ENCODE assay signal across 8 cellular contexts in genomic region chr12:49664591-49665146, GRCh38. TPM values are rescaled to one million over a fixed set of nuclear protein-coding genes. Genes with fewer than 3 reads are reported as not detected.
DNase-seq lines count a peak whose midpoint lies in the region; ATAC-seq, FAIRE-seq and TF ChIP-seq lines count a peak whose summit lies in the region.

No MANE protein-coding gene starts in this region.

- H3K36me3 Mint-ChIP-seq in CD4-positive, alpha-beta T cell (ENCODE audit: low read depth): peaks cover 69% of the 10 kb centered on the region

- no peak overlapping the region for H3K9ac ChIP-seq in KMS-11

- peak overlapping the region; percentile 97 for H3K27ac ChIP-seq in CD4-positive, alpha-beta T cell (ENCODE audit: low read depth, low read length)
- H3K27ac ChIP-seq in KMS-11: no peak overlapping the region
- peak overlapping the region in 3 of 4 donors; percentile 9 to 75 (median 33) for H3K27ac ChIP-seq in esophagus squamous epithelium
- peak overlapping the region in 3 of 4 donors; percentile 4 to 76 (median 64) for H3K27ac ChIP-seq in transverse colon

- H3K4me3 ChIP-seq in KMS-11 (IDR thresholded peaks at IDR 0.05; ENCODE audit: insufficient read depth, low read depth, low read length): no peak overlapping the region
- no peak overlapping the region for H3K4me3 ChIP-seq in esophagus squamous epithelium
- H3K4me3 ChIP-seq in transverse colon: no peak overlapping the region

- no peaks in the 10 kb centered on the region for H3K27me3 ChIP-seq in CD4-positive, alpha-beta T cell (ENCODE audit: control insufficient read depth, insufficient read depth, low read length)
- H3K27me3 ChIP-seq in KMS-11 (ENCODE audit: insufficient read depth, low read depth) (no peaks in the 10 kb centered on the region), esophagus squamous epithelium (no peaks in the 10 kb centered on the region), transverse colon (no peaks in the 10 kb centered on the region)

- H3K9me3 Mint-ChIP-seq in CD4-positive, alpha-beta T cell: no peaks in the 10 kb centered on the region

- WGBS in esophagus squamous epithelium, 2 donors: 54 to 68% methylated on average over 3 to 4 of the region's 4 CpGs
- WGBS in transverse colon (ENCODE audit: low coverage in 1 of 2), 2 donors: 82 to 83% methylated on average over 2 to 4 of the region's 4 CpGs

- intact Hi-C loops in CD4-positive, alpha-beta T cell (cut with DNase I, micrococcal nuclease): loop anchor here in 1 of 2 experiments (5.0 kb wide), 1 partner anchor 43 kb away; the partner anchor contains the start of gene FMNL3
- intact Hi-C loops in esophagus squamous epithelium (cut with DNase I): no loop called here
- intact Hi-C loops in transverse colon (cut with DNase I; ENCODE audit: low total_unique reads): no loop called here

- TF ChIP-seq POLR2A in esophagus squamous epithelium (IDR thresholded peaks at IDR 0.05): no peak
- TF ChIP-seq POLR2A in transverse colon (IDR thresholded peaks at IDR 0.05): no peak
- TF ChIP-seq POLR2A in H54 (IDR thresholded peaks at IDR 0.05; ENCODE audit: low read depth, low read length): no peak
- no peak for TF ChIP-seq POLR2A in erythroblast (IDR thresholded peaks at IDR 0.05; ENCODE audit: low read length)

- H3K4me1 ChIP-seq in KMS-11 (ENCODE audit: low read depth, poor library complexity, severe bottlenecking) (peaks cover 50% of the 10 kb centered on the region), esophagus squamous epithelium (peaks cover 6 to 64% (median 32%) of the 10 kb centered on the region in 3 donors), transverse colon (peaks cover 8 to 35% (median 16%) of the 10 kb centered on the region in 4 donors)

- no peak overlapping the region for H3K4me3 Mint-ChIP-seq in CD4-positive, alpha-beta T cell

- no peak for TF ChIP-seq CTCF in CD4-positive, alpha-beta T cell (IDR thresholded peaks at IDR 0.05)
- TF ChIP-seq CTCF in KMS-11 (conservative IDR thresholded peaks at IDR 0.05; ENCODE audit: low read depth, low read length): no peak
- no peak for TF ChIP-seq CTCF in esophagus squamous epithelium (IDR thresholded peaks at IDR 0.05)
- TF ChIP-seq CTCF in transverse colon (IDR thresholded peaks at IDR 0.05): no peak

- H3K36me3 ChIP-seq in KMS-11 (ENCODE audit: insufficient read depth) (no peaks in the 10 kb centered on the region), esophagus squamous epithelium (peaks cover 0 to 18% (median 0%) of the 10 kb centered on the region in 3 donors), transverse colon (no peaks in the 10 kb centered on the region)

- no peak for TF ChIP-seq EP300 in transverse colon (IDR thresholded peaks at IDR 0.05; ENCODE audit: low read depth)

- no peak overlapping the region for H2AFZ ChIP-seq in KMS-11 (ENCODE audit: low read depth)

- no peaks in the 10 kb centered on the region for H3K79me2 ChIP-seq in KMS-11 (ENCODE audit: insufficient read depth, low read depth)

- no peaks in the 10 kb centered on the region for H3K9me3 ChIP-seq in CD4-positive, alpha-beta T cell (ENCODE audit: control insufficient read depth, low read length)
- H3K9me3 ChIP-seq in esophagus squamous epithelium (no peaks in the 10 kb centered on the region), transverse colon (no peaks in the 10 kb centered on the region)

- POLR2A ChIA-PET in CD4-positive, alpha-beta T cell (lab: Charles Lee): interaction anchor here (0.8 to 6.4 kb wide), 4 partner anchors 9 to 42 kb away, joined by 3 to 105 read pairs (median 22); partner anchors contain the start of gene PRPF40B

- no peaks in the 10 kb centered on the region for H3K27me3 Mint-ChIP-seq in CD4-positive, alpha-beta T cell

- no peak for DNase-seq in CD4-positive, alpha-beta T cell
- no peak for DNase-seq in esophagus squamous epithelium (lab: John Stamatoyannopoulos, UW)
- no peak for DNase-seq in transverse colon
- no peak for DNase-seq in foreskin melanocyte
- DNase-seq in H54 (ENCODE audit: insufficient read length, low spot score): no peak
- DNase-seq in erythroblast (lab: John Stamatoyannopoulos, UW): no peak

- H3K27ac Mint-ChIP-seq in CD4-positive, alpha-beta T cell: peak overlapping the region; percentile 97

- H3K4me1 Mint-ChIP-seq in CD4-positive, alpha-beta T cell (ENCODE audit: low read depth): peaks cover 97% of the 10 kb centered on the region

- H3K4me2 ChIP-seq in KMS-11: peak overlapping the region; percentile 98

- no peak for ATAC-seq in CD4-positive, alpha-beta T cell (ENCODE audit: poor library complexity)
- peak; percentile 55 for ATAC-seq in GM19455 (IDR thresholded peaks at IDR 0.05; ENCODE audit: unreplicated experiment)

- H4K20me1 ChIP-seq in KMS-11 (ENCODE audit: insufficient read depth): no peaks in the 10 kb centered on the region

- CTCF ChIA-PET in CD4-positive, alpha-beta T cell (lab: Charles Lee): interaction anchor here (1.4 kb wide), 2 partner anchors 11 to 16 kb away, joined by 3 to 5 read pairs; no protein-coding TSS in a partner anchor

- no peak for FAIRE-seq in H54 (lab: Jason Lieb, UNC)

- in situ Hi-C loops in transverse colon (cut with MboI; ENCODE audit: low pct_ligation_motif_present in 1 of 4, low pct_unique_long_range_greater_than_20kb in 1 of 4, low sequenced_read_pairs in 3 of 4): no loop called here

RNA-seq across cellular contexts. Expression of gene PRPF40B, which starts 41.3 kb away (rescaled TPM):
- total RNA-seq in CD4-positive, alpha-beta T cell: 1 to 10 TPM; 4.7 to 6.5 TPM
- total RNA-seq in esophagus squamous epithelium: 10 to 100 TPM in 2 of 4 donors, 1 to 10 TPM in 2; 5.2 to 14.5 (median 10.2) TPM
- 10 to 100 TPM in 2 of 4 donors, 1 to 10 TPM in 2; 3.7 to 12.7 (median 8.7) TPM for total RNA-seq in transverse colon

RNA-seq across cellular contexts. Expression of gene FMNL3, which starts 42.5 kb away (rescaled TPM):
- 10 to 100 TPM; 33.3 to 34.8 TPM for total RNA-seq in CD4-positive, alpha-beta T cell
- total RNA-seq in esophagus squamous epithelium (1 to 10 TPM; 5.2 to 7.6 (median 5.8) TPM), transverse colon (10 to 100 TPM in 1 of 4 donors, 1 to 10 TPM in 3; 5.3 to 16.5 (median 8.2) TPM)

RNA-seq across cellular contexts. Expression of gene FAM186B, which starts 59.2 kb away (rescaled TPM):
- total RNA-seq in CD4-positive, alpha-beta T cell: under 1 TPM; 0.64 to 0.74 TPM
- total RNA-seq in esophagus squamous epithelium: 1 to 10 TPM in 1 of 4 donors, under 1 TPM in 1, not detected in 2; 0.19 to 1.1 TPM
- total RNA-seq in transverse colon: under 1 TPM in 2 of 4 donors, not detected in 2; 0.14 to 0.64 TPM
